Comparison of ENCODE assay signal across 8 cellular contexts in genomic region chr17:46192211-46192483, GRCh38. TPM values are rescaled to one million over a fixed set of nuclear protein-coding genes. Genes with fewer than 3 reads are reported as not detected.
DNase-seq lines count a peak whose midpoint lies in the region; ATAC-seq and TF ChIP-seq lines count a peak whose summit lies in the region.

No MANE protein-coding gene starts in this region.

- peaks cover 28% of the 10 kb centered on the region for H3K4me1 Mint-ChIP-seq in Caco-2 (ENCODE audit: low read depth, unreplicated experiment)

- DNase-seq in Caco-2 (no peak), OCI-M1 (lab: John Stamatoyannopoulos, UW) (peak; percentile 68), epithelial cell of esophagus (ENCODE audit: low read depth) (no peak), ovary (no peak), C1 segment of cervical spinal cord (lab: John Stamatoyannopoulos, UW) (no peak), NCI-H345 (lab: John Stamatoyannopoulos, UW) (no peak)

- H3K27me3 Mint-ChIP-seq in Caco-2 (ENCODE audit: insufficient read depth, unreplicated experiment): no peaks in the 10 kb centered on the region

- intact Hi-C loops in Caco-2 (cut with micrococcal nuclease; ENCODE audit: unreplicated experiment): loop anchor here (10.0 kb wide), 1 partner anchor 93 kb away; no protein-coding TSS in a partner anchor
- intact Hi-C loops in ovary (cut with DNase I): loop anchor here (2.0 to 10.0 kb wide), 3 partner anchors 145 to 147 kb away; no protein-coding TSS in a partner anchor

- H3K4me1 ChIP-seq in Caco-2 (peaks cover 30% of the 10 kb centered on the region), ovary (ENCODE audit: insufficient read depth) (peaks cover 18% of the 10 kb centered on the region)

- H3K27ac Mint-ChIP-seq in Caco-2 (ENCODE audit: unreplicated experiment): peak overlapping the region; percentile 97

- H3K27ac ChIP-seq in ovary: peak overlapping the region; percentile 98 to 99

- peak overlapping the region; percentile 98 for H3K4me3 Mint-ChIP-seq in Caco-2 (ENCODE audit: unreplicated experiment)

- TF ChIP-seq EP300 in ovary (IDR thresholded peaks at IDR 0.05): no peak

- 0% methylated on average over 8 of the region's 8 CpGs for WGBS in ovary, 3 donors

- H3K9me3 Mint-ChIP-seq in Caco-2 (ENCODE audit: unreplicated experiment): no peaks in the 10 kb centered on the region

- peaks cover 42% of the 10 kb centered on the region for H3K36me3 Mint-ChIP-seq in Caco-2 (ENCODE audit: insufficient read depth, unreplicated experiment)

- ATAC-seq in HG02870 (IDR thresholded peaks at IDR 0.05; ENCODE audit: unreplicated experiment) (no peak), GM18498 (IDR thresholded peaks at IDR 0.05; ENCODE audit: unreplicated experiment) (no peak)

- H3K4me3 ChIP-seq in Caco-2 (ENCODE audit: low read depth, low read length) (peak overlapping the region; percentile 59), epithelial cell of esophagus (ENCODE audit: low read length) (peak overlapping the region; percentile 93), ovary (peak overlapping the region; percentile 88)

- TF ChIP-seq CTCF in Caco-2 (IDR thresholded peaks at IDR 0.05; ENCODE audit: insufficient read depth in 1 of 2, low read depth in 1 of 2, low read length in 1 of 2, severe bottlenecking in 1 of 2, unreplicated experiment in 1 of 2) (no peak), epithelial cell of esophagus (IDR thresholded peaks at IDR 0.05; ENCODE audit: insufficient read depth, low read depth, low read length, missing control alignments) (no peak), ovary (IDR thresholded peaks at IDR 0.05) (no peak)

- no peak for TF ChIP-seq POLR2A in ovary (IDR thresholded peaks at IDR 0.05)

- H3K27me3 ChIP-seq in Caco-2 (replicated peaks; ENCODE audit: control insufficient read depth, insufficient read depth, low read length) (no peaks in the 10 kb centered on the region), ovary (no peaks in the 10 kb centered on the region)

- CTCF ChIA-PET in Caco-2 (lab: Charles Lee): interaction anchor here (1.5 to 1.7 kb wide), 2 partner anchors 21 to 147 kb away, joined by 32 to 47 read pairs; no protein-coding TSS in a partner anchor

- POLR2A ChIA-PET in Caco-2 (lab: Charles Lee): interaction anchor here (0.8 kb wide), 1 partner anchor 881 kb away, joined by 3 read pairs; no protein-coding TSS in a partner anchor

- BruUV-seq in Caco-2 (replicated peaks; lab: Mats Ljungman, UMichigan): no TSS peak

- H3K9me3 ChIP-seq in Caco-2 (no peaks in the 10 kb centered on the region), ovary (no peaks in the 10 kb centered on the region)

- no peaks in the 10 kb centered on the region for H3K36me3 ChIP-seq in Caco-2 (ENCODE audit: control insufficient read depth, insufficient read depth, low read length)
- no peaks in the 10 kb centered on the region for H3K36me3 ChIP-seq in ovary

RNA-seq across cellular contexts. Expression of gene KANSL1, which starts 1.1 kb away (rescaled TPM):
- total RNA-seq in Caco-2 (2022) (83.0 and 88.9 TPM in 2 replicates), ovary (100 to 1,000 TPM in 2 of 7 donors, 10 to 100 TPM in 5; 60.2 to 107 (median 86.9) TPM)
- 10 to 100 TPM; 30.4 to 39.8 TPM for polyA plus RNA-seq in ovary
